Comparison of ENCODE assay signal across 9 cellular contexts in the genomic region with DNA sequence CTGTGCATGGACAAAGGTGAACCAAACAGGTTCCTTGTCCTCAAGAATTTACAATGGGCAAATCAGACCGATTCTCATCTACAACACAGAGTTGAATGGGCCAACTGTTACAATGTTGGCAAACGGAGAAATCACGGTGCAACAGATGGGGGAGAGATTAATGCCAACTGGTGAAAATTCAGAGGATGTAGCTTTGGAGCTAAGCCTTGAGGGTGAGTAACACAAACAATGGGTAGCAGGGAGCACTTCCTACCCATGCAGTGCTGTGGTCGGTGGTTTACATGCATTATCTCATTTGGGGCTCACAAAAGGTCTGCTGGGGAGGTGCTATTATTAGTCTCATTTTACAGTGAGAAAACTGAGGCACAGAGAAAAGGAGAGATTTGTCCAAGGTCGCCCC. TPM values are rescaled to one million over a fixed set of nuclear protein-coding genes. Genes with fewer than 3 reads are reported as not detected.
DNase-seq lines count a peak whose midpoint lies in the region; ATAC-seq, FAIRE-seq and TF ChIP-seq lines count a peak whose summit lies in the region.
"Had no signal": no experiment of that assay in that cellular context is flagged by ENCODE, and none has a peak within 500 bp of the region (broad histone marks: within the 10 kb centered on the region; RNA-seq: fewer than 3 reads in every experiment).

No MANE protein-coding gene starts in this region.

- peaks cover 40% of the 10 kb centered on the region for H3K4me1 Mint-ChIP-seq in activated naive CD4-positive, alpha-beta T cell treated with anti-CD3 and anti-CD28 coated beads for 36 hours (ENCODE audit: low read depth)
- peaks cover 49% of the 10 kb centered on the region for H3K4me1 Mint-ChIP-seq in stimulated activated effector memory CD8-positive, alpha-beta T cell treated with anti-CD3 and anti-CD28 coated beads, Interleukin-12 subunit alpha, Interleukin-12 subunit beta, amount 100 ng/mL, for 72 hours

- no peak overlapping the region for H3K9ac ChIP-seq in K562 (ENCODE audit: insufficient read depth in 1 of 2, low read depth in 2 of 2, low read length in 2 of 2)

- no peak overlapping the region for H3K4me2 ChIP-seq in K562 (ENCODE audit: insufficient read depth, low read length)

- ATAC-seq in K562 (no peak), heart right ventricle (no peak), GM19324 (IDR thresholded peaks at IDR 0.05; ENCODE audit: low FRiP score, unreplicated experiment) (no peak)
- peak; percentile 49 for ATAC-seq in stimulated activated effector memory CD8-positive, alpha-beta T cell treated with anti-CD3 and anti-CD28 coated beads, Interleukin-12 subunit alpha, Interleukin-12 subunit beta, amount 100 ng/mL, for 72 hours

- TF ChIP-seq RAD21 in K562 (CRISPR knock-in tag; conservative IDR thresholded peaks at IDR 0.05 in 1 of 2, IDR thresholded peaks at IDR 0.05 in 1 of 2), result no peak

- peak overlapping the region; percentile 93 for H3K4me3 Mint-ChIP-seq in activated naive CD4-positive, alpha-beta T cell treated with anti-CD3 and anti-CD28 coated beads for 36 hours
- peak overlapping the region; percentile 98 for H3K4me3 Mint-ChIP-seq in stimulated activated effector memory CD8-positive, alpha-beta T cell treated with anti-CD3 and anti-CD28 coated beads, Interleukin-12 subunit alpha, Interleukin-12 subunit beta, amount 100 ng/mL, for 72 hours

- H3K4me3 ChIP-seq in K562 (no peak overlapping the region), heart right ventricle (peak overlapping the region in 1 of 10 donors; percentile 69)

- DNase-seq in activated naive CD4-positive, alpha-beta T cell treated with anti-CD3 and anti-CD28 coated beads for 36 hours, result no peak
- no peak for DNase-seq in activated naive CD4-positive, alpha-beta T cell treated with Interleukin-2 at 50 U/mL for 16 hours
- DNase-seq in NCI-H524 treated with DMSO at 0.1 percent for 48 hours (lab: John Stamatoyannopoulos, UW) (peak; percentile 73), K562 (ENCODE audit: extremely low read depth in 1 of 4, low spot score in 3 of 4) (no peak), heart right ventricle (no peak), GM19240 (ENCODE audit: insufficient read length, low spot score) (no peak)
- no peak for DNase-seq in stimulated activated effector memory CD8-positive, alpha-beta T cell treated with anti-CD3 and anti-CD28 coated beads, Interleukin-12 subunit alpha, Interleukin-12 subunit beta, amount 100 ng/mL, for 72 hours (ENCODE audit: low spot score in 2 of 2)
- DNase-seq: activated gamma-delta T cell treated with Interleukin-2 at 50 U/mL for 16 hours had no signal

- peaks cover 9% of the 10 kb centered on the region; the same call in 1 of the 2 replicates for H4K20me1 ChIP-seq in K562 (replicated peaks; ENCODE audit: control insufficient read depth, insufficient read depth, low read length)

- 50% methylated on average over 5 of the region's 5 CpGs for WGBS in K562 (ENCODE audit: insufficient coverage, low coverage, missing lambda C conversion rate)
- WGBS in heart right ventricle, 2 donors, result 74 to 76% methylated on average over 5 of the region's 5 CpGs

- H3K27ac Mint-ChIP-seq in activated naive CD4-positive, alpha-beta T cell treated with anti-CD3 and anti-CD28 coated beads for 36 hours, result peak overlapping the region; percentile 96
- peak overlapping the region; percentile 81 for H3K27ac Mint-ChIP-seq in stimulated activated effector memory CD8-positive, alpha-beta T cell treated with anti-CD3 and anti-CD28 coated beads, Interleukin-12 subunit alpha, Interleukin-12 subunit beta, amount 100 ng/mL, for 72 hours

- H3K36me3 Mint-ChIP-seq in activated naive CD4-positive, alpha-beta T cell treated with anti-CD3 and anti-CD28 coated beads for 36 hours (ENCODE audit: low read depth), result peaks cover 5% of the 10 kb centered on the region
- H3K36me3 Mint-ChIP-seq in stimulated activated effector memory CD8-positive, alpha-beta T cell treated with anti-CD3 and anti-CD28 coated beads, Interleukin-12 subunit alpha, Interleukin-12 subunit beta, amount 100 ng/mL, for 72 hours, result peaks cover 19% of the 10 kb centered on the region

- H3K9me3 Mint-ChIP-seq in activated naive CD4-positive, alpha-beta T cell treated with anti-CD3 and anti-CD28 coated beads for 36 hours, result peaks cover 4% of the 10 kb centered on the region
- H3K9me3 Mint-ChIP-seq in stimulated activated effector memory CD8-positive, alpha-beta T cell treated with anti-CD3 and anti-CD28 coated beads, Interleukin-12 subunit alpha, Interleukin-12 subunit beta, amount 100 ng/mL, for 72 hours, result no peaks in the 10 kb centered on the region

- no peaks in the 10 kb centered on the region for H3K36me3 ChIP-seq in K562 (ENCODE audit: control insufficient read depth, insufficient read depth, low read length)
- no peaks in the 10 kb centered on the region for H3K36me3 ChIP-seq in heart right ventricle

- TF ChIP-seq POLR2A in K562 (conservative IDR thresholded peaks at IDR 0.05), result no peak

- peaks cover 40% of the 10 kb centered on the region for H3K79me2 ChIP-seq in K562 (ENCODE audit: control insufficient read depth, insufficient read depth, low read length)

- H3K4me1 ChIP-seq in K562 (replicated peaks in 1 of 2; ENCODE audit: control insufficient read depth in 2 of 2, insufficient read depth in 2 of 2, low read length in 2 of 2) (peaks cover 28 to 33% of the 10 kb centered on the region in 2 experiments), heart right ventricle (peaks cover 0 to 41% (median 8%) of the 10 kb centered on the region in 9 donors)

- no peak for FAIRE-seq in K562 (lab: Jason Lieb, UNC)

- H3K27me3 ChIP-seq in K562 (ENCODE audit: control insufficient read depth in 2 of 2, insufficient read depth in 2 of 2, low read length in 2 of 2) (no peaks in the 10 kb centered on the region), heart right ventricle (peaks cover 7 to 65% (median 37%) of the 10 kb centered on the region in 7 donors)

- H3K9me3 ChIP-seq in K562 (replicated peaks; ENCODE audit: control insufficient read depth, insufficient read depth, low read depth, low read length) (no peaks in the 10 kb centered on the region), heart right ventricle (no peaks in the 10 kb centered on the region)

- no peaks in the 10 kb centered on the region for H3K27me3 Mint-ChIP-seq in activated naive CD4-positive, alpha-beta T cell treated with anti-CD3 and anti-CD28 coated beads for 36 hours (ENCODE audit: low read depth)

- H2AFZ ChIP-seq in K562 (ENCODE audit: low read depth, low read length), result peak overlapping the region; percentile 97

- no peak for TF ChIP-seq CTCF in K562 (IDR thresholded peaks at IDR 0.05 in 2 of 3, conservative IDR thresholded peaks at IDR 0.05 in 1 of 3; ENCODE audit: insufficient read depth in 2 of 3, low read depth in 1 of 3, low read length in 3 of 3)
- no peak for TF ChIP-seq CTCF in heart right ventricle (IDR thresholded peaks at IDR 0.05)

- POLR2A ChIA-PET in K562 (lab: Yijun Ruan, JAX), result interaction anchor here (1.2 to 2.5 kb wide), 3 partner anchors 10 to 48 kb away, joined by 4 to 13 read pairs (median 5); no protein-coding TSS in a partner anchor

- no peaks in the 10 kb centered on the region for H3K9me1 ChIP-seq in K562 (ENCODE audit: control insufficient read depth, insufficient read depth, low read length)

- intact Hi-C loops in activated naive CD4-positive, alpha-beta T cell treated with anti-CD3 and anti-CD28 coated beads for 36 hours (cut with micrococcal nuclease), result loop anchor here (10.0 kb wide), 2 partner anchors 256 to 714 kb away; partner anchors contain the start of gene SKAP2
- intact Hi-C loops in K562 (cut with micrococcal nuclease), result no loop called here
- intact Hi-C loops in heart right ventricle (cut with DNase I), result loop anchor here in 2 of 10 donors (5.0 to 10.0 kb wide), 3 partner anchors 46 to 94 kb away; no protein-coding TSS in a partner anchor

- CTCF ChIA-PET in activated naive CD4-positive, alpha-beta T cell treated with anti-CD3 and anti-CD28 coated beads for 36 hours (lab: Charles Lee), result interaction anchor here (1.1 to 2.3 kb wide), 7 partner anchors 12 to 258 kb away, joined by 3 to 8 read pairs (median 4); no protein-coding TSS in a partner anchor
- CTCF ChIA-PET in K562 (lab: Yijun Ruan, JAX; ENCODE audit: low intra/inter-chr PET ratio), result interaction anchor here (1.3 kb wide), 1 partner anchor 49 kb away, joined by 4 read pairs; the partner anchor contains the start of gene HNRNPA2B1

- in situ Hi-C loops in K562 (cut with MboI), result no loop called here

- H3K27ac ChIP-seq in K562 (ENCODE audit: extremely low read depth, low read depth, low read length) (no peak overlapping the region), heart right ventricle (no peak overlapping the region)

- no TSS peak for BruUV-seq in K562 (replicated peaks; lab: Mats Ljungman, UMichigan)

- TF ChIP-seq EP300 in K562 (IDR thresholded peaks at IDR 0.05; ENCODE audit: low read length), result no peak

RNA-seq across cellular contexts. Expression of gene NFE2L3, which starts 0.9 kb away (rescaled TPM):
- total RNA-seq in activated naive CD4-positive, alpha-beta T cell treated with anti-CD3 and anti-CD28 coated beads for 36 hours, result 10 to 100 TPM; 12.5 to 12.9 TPM
- total RNA-seq in K562 (2011; cell fraction: chromatin; rRNA removed; ENCODE audit: low replicate concordance), result 6.9 and 15.2 TPM in 2 replicates
- 7.7 and 8.9 TPM in 2 replicates for total RNA-seq in K562 (2011; cell fraction: nucleolus; rRNA removed)
- total RNA-seq in K562 (2011; cell fraction: nucleoplasm; rRNA removed), result 12.5 and 15.0 TPM in 2 replicates
- total RNA-seq in K562 (2014; rRNA removed) (9.1 and 14.1 TPM in 2 replicates), K562 (2014; rRNA removed; fragmentation: Illumina TruSeq; extraction: Trizol) (16.2 and 17.0 TPM in 2 replicates), K562 (2015; rRNA removed; fragmentation: Illumina TruSeq; extraction: Trizol) (14.3 and 15.2 TPM in 2 replicates), K562 (2021) (11.8 and 12.2 TPM in 2 replicates), heart right ventricle (1 to 10 TPM in 5 of 10 donors, under 1 TPM in 5; 0.32 to 4.1 (median 1.1) TPM)
- polyA plus RNA-seq in K562 (2011; rRNA removed) (12.4 and 13.7 TPM in 2 replicates), K562 (2014; fragmentation: Illumina TruSeq; extraction: Trizol) (14.4 and 16.9 TPM in 2 replicates), K562 (2014; fragmentation: Nextera tagmentation; extraction: Ambion mirVana) (1 to 10 TPM; 2.9 to 4.8 TPM), K562 (2014; rRNA removed) (9.5 and 10.7 TPM in 2 replicates), heart right ventricle (1 to 10 TPM in 1 of 2 donors, under 1 TPM in 1; 0.80 to 2.1 TPM)
- 4.6 and 7.2 TPM in 2 replicates for polyA plus RNA-seq in K562 (2011; cell fraction: cytosol; rRNA removed)
- polyA plus RNA-seq in K562 (2011; cell fraction: nucleus; rRNA removed), result 3.7 and 7.1 TPM in 2 replicates
- polyA plus RNA-seq in K562 (2012), result 7.3 and 11.7 TPM in 2 replicates
- polyA minus RNA-seq in K562 (2011; rRNA and poly(A)+ RNA removed), result 14.4 and 20.7 TPM in 2 replicates
- polyA minus RNA-seq in K562 (2011; cell fraction: cytosol; rRNA and poly(A)+ RNA removed), result 3.3 and 5.5 TPM in 2 replicates
- polyA minus RNA-seq in K562 (2011; cell fraction: nucleus; rRNA and poly(A)+ RNA removed), result 4.0 and 13.1 TPM in 2 replicates

RNA-seq across cellular contexts. Expression of gene HNRNPA2B1, which starts 49.5 kb away (rescaled TPM):
- total RNA-seq in activated naive CD4-positive, alpha-beta T cell treated with anti-CD3 and anti-CD28 coated beads for 36 hours, result 100 to 1,000 TPM; 925 to 950 TPM
- total RNA-seq in K562 (2011; cell fraction: chromatin; rRNA removed; ENCODE audit: low replicate concordance), result 193 and 905 TPM in 2 replicates
- 107 and 139 TPM in 2 replicates for total RNA-seq in K562 (2011; cell fraction: nucleolus; rRNA removed)
- total RNA-seq in K562 (2011; cell fraction: nucleoplasm; rRNA removed), result 296 and 406 TPM in 2 replicates
- total RNA-seq in K562 (2014; rRNA removed), result 604 and 630 TPM in 2 replicates
- 728 and 855 TPM in 2 replicates for total RNA-seq in K562 (2014; rRNA removed; fragmentation: Illumina TruSeq; extraction: Trizol)
- 730 and 803 TPM in 2 replicates for total RNA-seq in K562 (2015; rRNA removed; fragmentation: Illumina TruSeq; extraction: Trizol)
- 707 and 876 TPM in 2 replicates for total RNA-seq in K562 (2021)
- polyA plus RNA-seq in K562 (2011; rRNA removed), result 466 and 782 TPM in 2 replicates
- polyA plus RNA-seq in K562 (2011; cell fraction: cytosol; rRNA removed), result 112 and 259 TPM in 2 replicates
- 299 and 394 TPM in 2 replicates for polyA plus RNA-seq in K562 (2011; cell fraction: nucleus; rRNA removed)
- 752 and 1,692 TPM in 2 replicates for polyA plus RNA-seq in K562 (2012)
- 1,478 and 1,489 TPM in 2 replicates for polyA plus RNA-seq in K562 (2014; fragmentation: Illumina TruSeq; extraction: Trizol)
- 1,000 to 10,000 TPM in 1 of 2 experiments, 100 to 1,000 TPM in 1; 865 to 1,390 TPM for polyA plus RNA-seq in K562 (2014; fragmentation: Nextera tagmentation; extraction: Ambion mirVana)
- polyA plus RNA-seq in K562 (2014; rRNA removed), result 1,850 and 1,989 TPM in 2 replicates
- polyA minus RNA-seq in K562 (2011; rRNA and poly(A)+ RNA removed), result 654 and 757 TPM in 2 replicates
- polyA minus RNA-seq in K562 (2011; cell fraction: cytosol; rRNA and poly(A)+ RNA removed), result 230 and 283 TPM in 2 replicates
- 153 and 242 TPM in 2 replicates for polyA minus RNA-seq in K562 (2011; cell fraction: nucleus; rRNA and poly(A)+ RNA removed)
- 100 to 1,000 TPM; 364 to 445 (median 398) TPM for total RNA-seq in heart right ventricle
- 100 to 1,000 TPM; 554 to 667 TPM for polyA plus RNA-seq in heart right ventricle

RNA-seq across cellular contexts. Expression of gene CBX3, which starts 50.4 kb away (rescaled TPM):
- 100 to 1,000 TPM; 260 to 273 TPM for total RNA-seq in activated naive CD4-positive, alpha-beta T cell treated with anti-CD3 and anti-CD28 coated beads for 36 hours
- total RNA-seq in K562 (2011; cell fraction: chromatin; rRNA removed; ENCODE audit: low replicate concordance), result 99.0 and 229 TPM in 2 replicates
- 91.9 and 108 TPM in 2 replicates for total RNA-seq in K562 (2011; cell fraction: nucleolus; rRNA removed)
- 152 and 198 TPM in 2 replicates for total RNA-seq in K562 (2011; cell fraction: nucleoplasm; rRNA removed)
- total RNA-seq in K562 (2014; rRNA removed) (210 and 244 TPM in 2 replicates), K562 (2014; rRNA removed; fragmentation: Illumina TruSeq; extraction: Trizol) (413 and 480 TPM in 2 replicates), K562 (2015; rRNA removed; fragmentation: Illumina TruSeq; extraction: Trizol) (337 and 363 TPM in 2 replicates), K562 (2021) (253 and 256 TPM in 2 replicates), heart right ventricle (10 to 100 TPM; 49.0 to 72.6 (median 58.6) TPM)
- polyA plus RNA-seq in K562 (2011; rRNA removed) (293 and 364 TPM in 2 replicates), K562 (2014; fragmentation: Illumina TruSeq; extraction: Trizol) (310 and 328 TPM in 2 replicates), K562 (2014; fragmentation: Nextera tagmentation; extraction: Ambion mirVana) (100 to 1,000 TPM; 198 to 245 TPM), K562 (2014; rRNA removed) (389 and 408 TPM in 2 replicates), heart right ventricle (10 to 100 TPM; 55.0 to 60.6 TPM)
- polyA plus RNA-seq in K562 (2011; cell fraction: cytosol; rRNA removed), result 75.2 and 113 TPM in 2 replicates
- polyA plus RNA-seq in K562 (2011; cell fraction: nucleus; rRNA removed), result 155 and 212 TPM in 2 replicates
- polyA plus RNA-seq in K562 (2012), result 208 and 278 TPM in 2 replicates
- polyA minus RNA-seq in K562 (2011; rRNA and poly(A)+ RNA removed), result 124 and 155 TPM in 2 replicates
- 51.7 and 53.1 TPM in 2 replicates for polyA minus RNA-seq in K562 (2011; cell fraction: cytosol; rRNA and poly(A)+ RNA removed)
- polyA minus RNA-seq in K562 (2011; cell fraction: nucleus; rRNA and poly(A)+ RNA removed), result 135 and 212 TPM in 2 replicates
